26 cellular contexts compared by ENCODE assay signal in genomic region chr19:2436926-2437325, GRCh38.
"Had no signal": no experiment of that assay in that cellular context is flagged by ENCODE, and none has a peak within 500 bp of the region (broad histone marks: within the 10 kb centered on the region; RNA-seq: fewer than 3 reads in every experiment).

No MANE protein-coding gene starts in this region.

- H3K27ac ChIP-seq: colonic mucosa, epithelial cell of prostate, esophagus squamous epithelium, foreskin keratinocyte, gastroesophageal sphincter, heart left ventricle, hepatocyte, left lung, lower lobe of right lung had no signal

- DNase-seq: colonic mucosa; cortex of kidney; effector CD8-positive, alpha-beta T cell; effector memory CD8-positive, alpha-beta T cell; endodermal cell; erythroblast; esophagus squamous epithelium; foreskin keratinocyte; heart left ventricle; hypothalamus; immature natural killer cell; islet precursor cell; kidney; kidney glomerular epithelial cell; left ventricle myocardium superior; lower lobe of right lung; mesenchymal stem cell; mucosa of descending colon; naive B cell had no signal

- ATAC-seq: effector memory CD8-positive, alpha-beta T cell; esophagus mucosa; foreskin keratinocyte; gastroesophageal sphincter; heart left ventricle; left lung; left ventricle myocardium superior; lower lobe of right lung; mucosa of descending colon had no signal

- H2AFZ ChIP-seq: hepatocyte had no signal

- H3K79me2 ChIP-seq: hepatocyte had no signal

- H3K9me3 ChIP-seq: colonic mucosa, esophagus squamous epithelium, gastroesophageal sphincter, heart left ventricle, left lung, lower lobe of right lung, mucosa of descending colon had no signal

- H3K27me3 ChIP-seq: colonic mucosa, esophagus squamous epithelium, foreskin keratinocyte, gastroesophageal sphincter, heart left ventricle, hepatocyte, left lung had no signal

- H3K4me3 ChIP-seq: colonic mucosa, esophagus squamous epithelium, gastroesophageal sphincter, heart left ventricle, hepatocyte, left lung, lower lobe of right lung, mucosa of descending colon had no signal

- H3K4me1 ChIP-seq: colonic mucosa, esophagus squamous epithelium, foreskin keratinocyte, gastroesophageal sphincter, heart left ventricle, left lung, lower lobe of right lung had no signal

- FAIRE-seq: endometrium, frontal cortex, kidney had no signal

- H3K4me2 ChIP-seq: hepatocyte had no signal
